Comparison of ENCODE assay signal across 15 cellular contexts in genomic region chr10:1678084-1678483, GRCh38. TPM values are rescaled to one million over a fixed set of nuclear protein-coding genes. Genes with fewer than 3 reads are reported as not detected.
DNase-seq lines count a peak whose midpoint lies in the region; ATAC-seq and TF ChIP-seq lines count a peak whose summit lies in the region.
"Had no signal": no experiment of that assay in that cellular context is flagged by ENCODE, and none has a peak within 500 bp of the region (broad histone marks: within the 10 kb centered on the region; RNA-seq: fewer than 3 reads in every experiment).

No MANE protein-coding gene starts in this region.

- H3K9me2 ChIP-seq in SU-DHL-6 (replicated peaks; ENCODE audit: insufficient read depth, low read length), result no peaks in the 10 kb centered on the region

- no peaks in the 10 kb centered on the region for H3K4me1 ChIP-seq in osteoblast (ENCODE audit: insufficient read depth, low read length)
- H3K4me1 ChIP-seq: BE2C, HAP-1 had no signal

- peak overlapping the region; percentile 4; the same call in 1 of the 2 replicates for H3K9ac ChIP-seq in SU-DHL-6 (ENCODE audit: low read length)

- H3K27ac ChIP-seq in SU-DHL-6 (ENCODE audit: low read depth, low read length) (no peak overlapping the region), osteoblast (ENCODE audit: low read depth, low read length) (no peak overlapping the region)

- no peak overlapping the region for H3K27ac Mint-ChIP-seq in stimulated activated naive CD8-positive, alpha-beta T cell treated with anti-CD3 and anti-CD28 coated beads, Interleukin-15, amount 100 ng/mL, for 72 hours
- H3K27ac Mint-ChIP-seq: CD4-positive, CD25-positive, alpha-beta regulatory T cell had no signal

- H3K36me3 ChIP-seq in SU-DHL-6 (ENCODE audit: low read length) (no peaks in the 10 kb centered on the region), osteoblast (ENCODE audit: insufficient read depth, low read length) (no peaks in the 10 kb centered on the region)
- H3K36me3 ChIP-seq: BE2C, HAP-1 had no signal

- no peaks in the 10 kb centered on the region for H4K20me1 ChIP-seq in SU-DHL-6 (ENCODE audit: low read depth, low read length)
- no peaks in the 10 kb centered on the region for H4K20me1 ChIP-seq in osteoblast (ENCODE audit: insufficient read depth, low read length)

- H3K4me3 Mint-ChIP-seq in stimulated activated naive CD8-positive, alpha-beta T cell treated with anti-CD3 and anti-CD28 coated beads, Interleukin-15, amount 100 ng/mL, for 72 hours, result no peak overlapping the region
- H3K4me3 Mint-ChIP-seq: CD4-positive, CD25-positive, alpha-beta regulatory T cell; CD8-positive, alpha-beta memory T cell had no signal

- peak; percentile 42 for ATAC-seq in stimulated activated naive CD8-positive, alpha-beta T cell treated with anti-CD3 and anti-CD28 coated beads, Interleukin-15, amount 100 ng/mL, for 72 hours
- ATAC-seq in stimulated activated naive CD8-positive, alpha-beta T cell treated with anti-CD3 and anti-CD28 coated beads, Interleukin-15, Interleukin-2, amounts not matched to agents 100 U/mL and 50 U/mL, for 24 hours, result no peak

- H3F3A ChIP-seq in SU-DHL-6 (ENCODE audit: insufficient read depth), result no peaks in the 10 kb centered on the region

- no peak overlapping the region for H3K4me2 ChIP-seq in SU-DHL-6 (ENCODE audit: low read depth, low read length, poor library complexity, severe bottlenecking)
- H3K4me2 ChIP-seq in osteoblast (ENCODE audit: insufficient read depth, low read length), result no peak overlapping the region

- H3K4me3 ChIP-seq in SU-DHL-6 (ENCODE audit: insufficient read depth, low read length, poor library complexity, severe bottlenecking), result no peak overlapping the region
- H3K4me3 ChIP-seq in osteoblast (ENCODE audit: insufficient read depth, low read length), result no peak overlapping the region
- H3K4me3 ChIP-seq: HAP-1 had no signal

- no peak for DNase-seq in stimulated activated naive CD8-positive, alpha-beta T cell treated with anti-CD3 and anti-CD28 coated beads, Interleukin-15, amount 100 ng/mL, for 72 hours
- DNase-seq in stimulated activated naive CD8-positive, alpha-beta T cell treated with anti-CD3 and anti-CD28 coated beads, Interleukin-15, Interleukin-2, amounts not matched to agents 100 U/mL and 50 U/mL, for 24 hours, result no peak
- DNase-seq in osteoblast (ENCODE audit: insufficient read length, low spot score, missing footprints), result peak; percentile 45
- no peak for DNase-seq in SIG-M5 treated with dmso at 0.1 percent for 504 hours (lab: John Stamatoyannopoulos, UW; ENCODE audit: unreplicated experiment)
- no peak for DNase-seq in NCI-H2029 treated with DMSO at 0.1 percent for 48 hours (lab: John Stamatoyannopoulos, UW)
- no peak for DNase-seq in NCI-H2196 treated with DMSO at 0.1 percent for 48 hours (lab: John Stamatoyannopoulos, UW; ENCODE audit: unreplicated experiment)
- DNase-seq: BE2C; C1 segment of cervical spinal cord; CD4-positive, CD25-positive, alpha-beta regulatory T cell; CD8-positive, alpha-beta memory T cell; DMS 273 treated with DMSO at 0.1 percent for 48 hours; DMS53; DND-41 had no signal

- H2AFZ ChIP-seq in SU-DHL-6 (ENCODE audit: low read depth, low read length, severe bottlenecking), result no peak overlapping the region
- H2AFZ ChIP-seq in osteoblast (ENCODE audit: low read length), result no peak overlapping the region

- no peaks in the 10 kb centered on the region for H3K9me3 Mint-ChIP-seq in stimulated activated naive CD8-positive, alpha-beta T cell treated with anti-CD3 and anti-CD28 coated beads, Interleukin-15, amount 100 ng/mL, for 72 hours
- H3K9me3 Mint-ChIP-seq: CD8-positive, alpha-beta memory T cell had no signal

- peaks cover 25% of the 10 kb centered on the region for H3K27me3 Mint-ChIP-seq in stimulated activated naive CD8-positive, alpha-beta T cell treated with anti-CD3 and anti-CD28 coated beads, Interleukin-15, amount 100 ng/mL, for 72 hours
- H3K27me3 Mint-ChIP-seq: CD4-positive, CD25-positive, alpha-beta regulatory T cell had no signal

- TF ChIP-seq CTCF in SU-DHL-6 (IDR thresholded peaks at IDR 0.05; ENCODE audit: insufficient read depth, low read length, poor library complexity, severe bottlenecking), result no peak
- no peak for TF ChIP-seq CTCF in osteoblast (IDR thresholded peaks at IDR 0.05; ENCODE audit: extremely low read depth, low read depth, low read length)

- no peaks in the 10 kb centered on the region for H3K79me2 ChIP-seq in SU-DHL-6 (ENCODE audit: insufficient read depth, low read length)
- H3K79me2 ChIP-seq in osteoblast (ENCODE audit: insufficient read depth, low read length), result no peaks in the 10 kb centered on the region

- H3K4me1 Mint-ChIP-seq in stimulated activated naive CD8-positive, alpha-beta T cell treated with anti-CD3 and anti-CD28 coated beads, Interleukin-15, amount 100 ng/mL, for 72 hours, result peaks cover 6% of the 10 kb centered on the region
- H3K4me1 Mint-ChIP-seq: CD4-positive, CD25-positive, alpha-beta regulatory T cell had no signal

- no peaks in the 10 kb centered on the region for H3K27me3 ChIP-seq in SU-DHL-6 (ENCODE audit: low read length)
- no peaks in the 10 kb centered on the region for H3K27me3 ChIP-seq in osteoblast (ENCODE audit: insufficient read depth, low read length)

- H3K9me3 ChIP-seq in SU-DHL-6 (ENCODE audit: insufficient read depth, low read length) (no peaks in the 10 kb centered on the region), osteoblast (ENCODE audit: low read depth, low read length) (peaks cover 4% of the 10 kb centered on the region)
- H3K9me3 ChIP-seq: BE2C, HAP-1 had no signal

RNA-seq across cellular contexts. Expression of gene ADARB2, which starts 59.2 kb away (rescaled TPM):
- not detected in 2 replicates for total RNA-seq in osteoblast
- total RNA-seq: CD8-positive, alpha-beta memory T cell had no signal
